ENCODE assay signal across 18 cellular contexts in genomic region chr21:19684328-19684727, GRCh38.
"Had no signal": no experiment of that assay in that cellular context is flagged by ENCODE, and none has a peak within 500 bp of the region (broad histone marks: within the 10 kb centered on the region; RNA-seq: fewer than 3 reads in every experiment).

No MANE protein-coding gene starts in this region.

- H3K4me3 ChIP-seq: heart left ventricle, smooth muscle cell, stomach had no signal

- DNase-seq: activated CD4-positive, alpha-beta T cell treated with anti-CD3 and anti-CD28 coated beads, Interleukin-2, amount 10 ng/mL, durations not matched to agents 24 days and 14 days; activated CD8-positive, alpha-beta T cell treated with anti-CD3 and anti-CD28 coated beads, Interleukin-2, amount 10 ng/mL, durations not matched to agents 7 days and 5 days; activated naive CD4-positive, alpha-beta T cell treated with anti-CD3 and anti-CD28 coated beads for 36 hours; activated T-cell treated with anti-CD3 and anti-CD28 coated beads, Interleukin-2, amount 50 U/mL, for 4 hours; central memory CD4-positive, alpha-beta T cell; kidney glomerular epithelial cell; left ventricle myocardium superior; naive thymus-derived CD4-positive, alpha-beta T cell; stimulated activated CD4-positive, alpha-beta T cell treated with anti-CD3 and anti-CD28 coated beads, Interleukin-4, amount 100 ng/mL, for 1 hour; stomach; T1000; trophoblast cell had no signal

- H3K4me1 Mint-ChIP-seq: activated CD4-positive, alpha-beta T cell treated with anti-CD3 and anti-CD28 coated beads, Interleukin-2, amount 10 ng/mL, durations not matched to agents 24 days and 14 days; brain; memory B cell; naive thymus-derived CD4-positive, alpha-beta T cell had no signal

- H3K27ac ChIP-seq: heart left ventricle, parathyroid adenoma, stomach had no signal

- H3K27ac Mint-ChIP-seq: activated CD4-positive, alpha-beta T cell treated with anti-CD3 and anti-CD28 coated beads, Interleukin-2, amount 10 ng/mL, durations not matched to agents 24 days and 14 days; activated CD8-positive, alpha-beta T cell treated with anti-CD3 and anti-CD28 coated beads, Interleukin-2, amount 10 ng/mL, durations not matched to agents 7 days and 5 days; activated naive CD4-positive, alpha-beta T cell treated with anti-CD3 and anti-CD28 coated beads for 36 hours; brain; memory B cell; naive thymus-derived CD4-positive, alpha-beta T cell had no signal

- ATAC-seq: activated CD8-positive, alpha-beta T cell treated with anti-CD3 and anti-CD28 coated beads, Interleukin-2, amount 10 ng/mL, durations not matched to agents 7 days and 5 days; activated T-cell treated with anti-CD3 and anti-CD28 coated beads, Interleukin-2, amount 50 U/mL, for 4 hours; heart left ventricle; left ventricle myocardium superior; naive thymus-derived CD4-positive, alpha-beta T cell; sciatic nerve had no signal

- H3K36me3 ChIP-seq: heart left ventricle, stomach had no signal

- H3K27me3 Mint-ChIP-seq: activated CD4-positive, alpha-beta T cell treated with anti-CD3 and anti-CD28 coated beads, Interleukin-2, amount 10 ng/mL, durations not matched to agents 24 days and 14 days; memory B cell; naive thymus-derived CD4-positive, alpha-beta T cell had no signal

- H3K4me1 ChIP-seq: heart left ventricle, parathyroid adenoma, stomach had no signal

- H3K27me3 ChIP-seq: heart left ventricle, stomach had no signal

- H3K4me3 Mint-ChIP-seq: activated CD4-positive, alpha-beta T cell treated with anti-CD3 and anti-CD28 coated beads, Interleukin-2, amount 10 ng/mL, durations not matched to agents 24 days and 14 days; activated CD8-positive, alpha-beta T cell treated with anti-CD3 and anti-CD28 coated beads, Interleukin-2, amount 10 ng/mL, durations not matched to agents 7 days and 5 days; activated naive CD4-positive, alpha-beta T cell treated with anti-CD3 and anti-CD28 coated beads for 36 hours; activated T-cell treated with anti-CD3 and anti-CD28 coated beads, Interleukin-2, amount 50 U/mL, for 4 hours; brain; memory B cell; naive thymus-derived CD4-positive, alpha-beta T cell had no signal

- H3K36me3 Mint-ChIP-seq: brain, memory B cell had no signal
